8 cellular contexts compared by ENCODE assay signal in the genomic region with DNA sequence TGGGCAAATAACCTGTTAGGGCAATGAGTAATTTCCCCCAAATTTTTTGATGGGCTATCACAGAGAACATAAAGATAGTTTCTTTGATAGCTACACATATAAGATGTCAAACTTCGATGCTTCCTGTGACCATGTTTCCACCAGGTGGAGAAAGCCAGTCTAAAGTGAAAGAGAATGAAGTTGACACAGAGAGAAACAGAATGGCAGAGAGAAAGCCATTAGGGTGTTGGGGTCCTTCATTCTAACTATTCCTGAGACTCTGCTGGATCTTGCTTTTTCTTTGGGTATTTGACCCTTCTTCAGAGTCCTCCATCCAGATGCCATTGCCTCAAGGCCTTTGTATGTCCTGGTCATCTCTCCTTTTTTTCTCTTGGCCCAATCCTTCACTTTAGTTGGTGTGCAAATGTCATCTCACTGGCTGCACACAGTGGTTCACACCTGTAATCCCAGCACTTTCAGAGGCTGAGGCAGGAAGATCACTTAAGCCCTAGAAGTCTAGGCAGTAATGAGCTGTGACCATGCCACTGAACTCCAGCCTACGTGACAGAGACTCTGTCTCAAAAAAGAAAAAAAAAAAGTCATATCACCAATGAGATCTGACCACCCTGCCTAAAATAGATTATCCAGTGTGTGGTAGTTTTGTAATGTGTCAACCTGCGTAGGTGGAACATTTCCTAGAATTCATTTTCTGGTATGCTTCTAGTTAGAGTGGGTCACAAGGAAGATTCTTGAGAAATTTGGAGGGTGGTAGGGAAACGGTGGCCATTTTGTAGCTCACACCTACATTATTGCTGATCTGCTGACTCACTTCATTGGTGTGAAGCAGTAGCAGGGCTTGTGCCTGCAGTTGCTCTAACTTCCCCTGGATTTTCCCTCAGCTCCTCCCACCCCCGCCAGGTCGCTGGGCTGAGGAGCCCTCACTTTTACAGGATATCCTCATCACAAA. TPM values are rescaled to one million over a fixed set of nuclear protein-coding genes. Genes with fewer than 3 reads are reported as not detected.
DNase-seq lines count a peak whose midpoint lies in the region; ATAC-seq lines count a peak whose summit lies in the region.

No MANE protein-coding gene starts in this region.

- no peaks in the 10 kb centered on the region for H3K36me3 ChIP-seq in SJCRH30

- H3K4me1 Mint-ChIP-seq in activated T-cell treated with anti-CD3 and anti-CD28 coated beads, Interleukin-2, amount 50 U/mL, for 24 hours (ENCODE audit: low read depth), result peaks cover 79% of the 10 kb centered on the region

- H3K4me1 ChIP-seq in SJCRH30, result no peaks in the 10 kb centered on the region

- H3K9me3 Mint-ChIP-seq in activated T-cell treated with anti-CD3 and anti-CD28 coated beads, Interleukin-2, amount 50 U/mL, for 24 hours, result peaks cover 19% of the 10 kb centered on the region

- H3K4me3 Mint-ChIP-seq in activated T-cell treated with anti-CD3 and anti-CD28 coated beads, Interleukin-2, amount 50 U/mL, for 24 hours, result peak overlapping the region; percentile 61

- H3K9me3 ChIP-seq in SJCRH30 (replicated peaks), result no peaks in the 10 kb centered on the region

- no peaks in the 10 kb centered on the region for H3K27me3 Mint-ChIP-seq in activated T-cell treated with anti-CD3 and anti-CD28 coated beads, Interleukin-2, amount 50 U/mL, for 24 hours

- no peaks in the 10 kb centered on the region for H3K27me3 ChIP-seq in SJCRH30

- H3K27ac ChIP-seq in SJCRH30, result no peak overlapping the region

- H3K36me3 Mint-ChIP-seq in activated T-cell treated with anti-CD3 and anti-CD28 coated beads, Interleukin-2, amount 50 U/mL, for 24 hours (ENCODE audit: low read depth), result peaks cover 12% of the 10 kb centered on the region

- H3K4me3 ChIP-seq in SJCRH30, result no peak overlapping the region

- ATAC-seq in GM19395 (IDR thresholded peaks at IDR 0.05; ENCODE audit: unreplicated experiment) (peak; percentile 83), HG03066 (IDR thresholded peaks at IDR 0.05; ENCODE audit: low read depth, unreplicated experiment) (peak; percentile 73)

- peak; percentile 80 for DNase-seq in activated T-cell treated with anti-CD3 and anti-CD28 coated beads, Interleukin-2, amount 50 U/mL, for 24 hours
- peak; percentile 59 to 61 for DNase-seq in stimulated activated CD8-positive, alpha-beta memory T cell treated with anti-CD3 and anti-CD28 coated beads, Interleukin-2, amount 100 ng/mL, for 48 hours (ENCODE audit: low read depth in 2 of 2)
- DNase-seq in SJCRH30, result no peak
- DNase-seq in HK-2 (ENCODE audit: unreplicated experiment), result no peak
- no peak for DNase-seq in T1000 (lab: John Stamatoyannopoulos, UW)
- no peak for DNase-seq in pons (ENCODE audit: low spot score)

- H3K27ac Mint-ChIP-seq in activated T-cell treated with anti-CD3 and anti-CD28 coated beads, Interleukin-2, amount 50 U/mL, for 24 hours, result peak overlapping the region; percentile 98

RNA-seq across cellular contexts. Expression of a gene that starts 20.8 kb away (rescaled TPM):
- total RNA-seq in SJCRH30 (2014; rRNA removed; shearing (Covaris generic)), result 74.0 and 77.7 TPM in 2 replicates

Comparison
In these comparisons a context has a peak if more than half of its experiments do, and no peak if none do; other contexts are left out.
1. DNase-seq: peak in activated T-cell treated with anti-CD3 and anti-CD28 coated beads, Interleukin-2, amount 50 U/mL, for 24 hours (single experiment) and stimulated activated CD8-positive, alpha-beta memory T cell treated with anti-CD3 and anti-CD28 coated beads, Interleukin-2, amount 100 ng/mL, for 48 hours (2 of 2); none in SJCRH30 (0 of 2), HK-2 (single experiment), T1000 (single experiment) and pons (single experiment).